Comparison of ENCODE assay signal across 8 cellular contexts in the genomic region with DNA sequence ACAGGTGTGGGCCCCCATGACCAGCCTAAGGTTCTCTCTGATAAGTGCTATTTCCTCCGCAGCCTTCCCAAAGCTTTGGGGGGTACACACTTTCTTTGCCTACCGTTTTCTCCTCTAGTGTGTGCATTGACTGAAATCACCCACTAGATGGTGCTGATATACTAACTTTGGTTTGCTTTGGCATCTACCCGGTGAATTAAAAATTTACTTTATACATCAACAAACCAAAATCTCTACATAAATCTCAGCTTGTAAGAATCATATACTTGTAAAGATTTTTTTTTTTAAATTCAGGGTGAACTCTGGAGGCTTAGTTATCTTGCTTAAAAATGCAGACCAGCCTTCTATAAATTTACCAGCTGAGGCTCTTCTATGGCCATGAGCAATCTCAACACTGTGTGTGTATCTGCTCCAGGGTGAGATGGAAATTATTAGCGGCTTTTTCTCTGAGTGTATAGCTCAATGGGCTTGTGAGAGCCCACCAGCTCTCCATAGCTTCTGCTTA.
DNase-seq lines count a peak whose midpoint lies in the region; ATAC-seq and TF ChIP-seq lines count a peak whose summit lies in the region.

No MANE protein-coding gene starts in this region.

- H3K36me3 ChIP-seq in BE2C, result no peaks in the 10 kb centered on the region

- no peaks in the 10 kb centered on the region for H3K4me1 Mint-ChIP-seq in T-cell

- POLR2A ChIA-PET in T-cell (lab: Charles Lee), result no interaction called here

- H3K27ac Mint-ChIP-seq in T-cell, result no peak overlapping the region

- peaks cover 31 to 39% of the 10 kb centered on the region in 2 donors for H3K27me3 Mint-ChIP-seq in T-cell

- no peak overlapping the region for H3K4me3 ChIP-seq in BE2C (ENCODE audit: low read depth, low read length)

- no peaks in the 10 kb centered on the region for H3K36me3 Mint-ChIP-seq in T-cell

- no peaks in the 10 kb centered on the region for H3K27me3 ChIP-seq in BE2C

- H3K4me1 ChIP-seq in BE2C, result no peaks in the 10 kb centered on the region

- H3K9me3 Mint-ChIP-seq in T-cell, result peaks cover 0 to 7% (median 3%) of the 10 kb centered on the region in 3 donors

- CTCF ChIA-PET in T-cell (lab: Charles Lee), result interaction anchor here (1.0 to 2.9 kb wide), 3 partner anchors 10 to 1068 kb away, joined by 4 to 8 read pairs (median 5); no protein-coding TSS in a partner anchor

- TF ChIP-seq CTCF in BE2C (IDR thresholded peaks at IDR 0.05; ENCODE audit: low read depth, low read length), result peak; percentile 76

- H3K9me3 ChIP-seq in BE2C, result no peaks in the 10 kb centered on the region

- peak; percentile 7 for DNase-seq in BE2C
- DNase-seq in NCI-H1694 (lab: John Stamatoyannopoulos, UW), result peak; percentile 53
- DNase-seq in astrocyte of the hippocampus (ENCODE audit: low read depth, low spot score), result peak; percentile 80
- DNase-seq in kidney glomerular epithelial cell (lab: John Stamatoyannopoulos, UW), result peak; percentile 75
- no peak for DNase-seq in T-cell
- DNase-seq in mucosa of gallbladder (ENCODE audit: low spot score), result no peak

- peak; percentile 69 for ATAC-seq in GM19395 (IDR thresholded peaks at IDR 0.05; ENCODE audit: unreplicated experiment)
- ATAC-seq in GM21447 (IDR thresholded peaks at IDR 0.05; ENCODE audit: unreplicated experiment), result no peak
- no peak for ATAC-seq in T-cell (replicated peaks in 1 of 4)

- H3K4me3 Mint-ChIP-seq in T-cell, result no peak overlapping the region

Comparison
In these comparisons a context has a peak if more than half of its experiments do, and no peak if none do; other contexts are left out.
1. DNase-seq: peak in BE2C (single experiment), NCI-H1694 (single experiment), astrocyte of the hippocampus (single experiment) and kidney glomerular epithelial cell (single experiment); none in T-cell (0 of 34) and mucosa of gallbladder (single experiment).